ENCODE assay signal across 1 cellular context in genomic region chr17:37609170-37610040, GRCh38.
A peak's percentile ranks its signal among the peaks of the same experiment; 100 is the strongest.
TF ChIP-seq lines count a peak whose summit lies in the region.

TSS of gene SYNRG (minus strand) at chr17:37609418. CDS start at chr17:37609355, 63 bp downstream.

TF ChIP-seq in HepG2, 621 proteins besides CTCF, POLR2A, EP300 and RAD21 (continued from another document and continues in another):
- peak; percentile 90 for TF ChIP-seq ZNF431 (CRISPR knock-in tag; IDR thresholded peaks at IDR 0.05; ENCODE audit: borderline replicate concordance, low read depth)
- peak; percentile 63; the same call in 1 of the 2 replicates for TF ChIP-seq REPIN1 (CRISPR knock-in tag; IDR thresholded peaks at IDR 0.05; ENCODE audit: borderline replicate concordance, low read depth)
- no peak for TF ChIP-seq ZNF354B (CRISPR knock-in tag; IDR thresholded peaks at IDR 0.05)
- TF ChIP-seq ZNF772 (CRISPR knock-in tag; IDR thresholded peaks at IDR 0.05) = 0 out of 2 replicates have a peak, but pooled peaks have one; percentile 22
- TF ChIP-seq ZNF343 (CRISPR knock-in tag; IDR thresholded peaks at IDR 0.05) = peak; percentile 64; the same call in 1 of the 2 replicates
- peak; percentile 50; the same call in 1 of the 2 replicates for TF ChIP-seq JUND (CRISPR knock-in tag; IDR thresholded peaks at IDR 0.05)
- no peak for TF ChIP-seq ZNF652 (CRISPR knock-in tag; IDR thresholded peaks at IDR 0.05; ENCODE audit: borderline replicate concordance, low read depth)
- no peak for TF ChIP-seq ZNF496 (CRISPR knock-in tag; IDR thresholded peaks at IDR 0.05; ENCODE audit: insufficient replicate concordance)
- no peak for TF ChIP-seq SOX13 (IDR thresholded peaks at IDR 0.05)
- TF ChIP-seq SOX13 (CRISPR knock-in tag; conservative IDR thresholded peaks at IDR 0.05 in 1 of 2, IDR thresholded peaks at IDR 0.05 in 1 of 2) = peak in 1 of 2 experiments; percentile 47; a peak in 1 of 4 replicates
- peak; percentile 91 for TF ChIP-seq ZFX (CRISPR knock-in tag; IDR thresholded peaks at IDR 0.05; ENCODE audit: low read depth)
- TF ChIP-seq NFKB2 (CRISPR knock-in tag; IDR thresholded peaks at IDR 0.05; ENCODE audit: borderline replicate concordance) = peak; percentile 72
- TF ChIP-seq GATA4 (IDR thresholded peaks at IDR 0.05; ENCODE audit: borderline replicate concordance, low read depth) = peak; percentile 87
- peak; percentile 21; the same call in 1 of the 2 replicates for TF ChIP-seq ZNF503 (CRISPR knock-in tag; IDR thresholded peaks at IDR 0.05)
- TF ChIP-seq TBL1XR1 (IDR thresholded peaks at IDR 0.05; ENCODE audit: borderline replicate concordance, low read length, partially characterized antibody) = no peak
- TF ChIP-seq ARID4A (CRISPR knock-in tag; IDR thresholded peaks at IDR 0.05; ENCODE audit: borderline replicate concordance) = peak; percentile 97
- TF ChIP-seq TFDP2 (CRISPR knock-in tag; IDR thresholded peaks at IDR 0.05) = peak; percentile 74
- peak; percentile 64; the same call in 1 of the 2 replicates for TF ChIP-seq ZNF784 (CRISPR knock-in tag; IDR thresholded peaks at IDR 0.05; ENCODE audit: borderline replicate concordance)
- peak; percentile 96 for TF ChIP-seq FIP1L1 (IDR thresholded peaks at IDR 0.05; ENCODE audit: borderline replicate concordance, insufficient read depth, low read depth, low read length)
- TF ChIP-seq HMGXB3 (CRISPR knock-in tag; IDR thresholded peaks at IDR 0.05; ENCODE audit: borderline replicate concordance) = 0 out of 2 replicates have a peak, but pooled peaks have one; percentile 10
- peak; percentile 72; the same call in 1 of the 2 replicates for TF ChIP-seq RFXAP (CRISPR knock-in tag; IDR thresholded peaks at IDR 0.05; ENCODE audit: borderline replicate concordance)
- TF ChIP-seq ZBTB2 (CRISPR knock-in tag; IDR thresholded peaks at IDR 0.05; ENCODE audit: low read depth) = peak; percentile 82
- TF ChIP-seq REL (CRISPR knock-in tag; conservative IDR thresholded peaks at IDR 0.05) = peak; percentile 73
- TF ChIP-seq ELK4 (CRISPR knock-in tag; IDR thresholded peaks at IDR 0.05; ENCODE audit: borderline replicate concordance) = no peak
- TF ChIP-seq KLF9 (CRISPR knock-in tag; IDR thresholded peaks at IDR 0.05; ENCODE audit: low read depth) = no peak
- TF ChIP-seq MAFG (CRISPR knock-in tag; IDR thresholded peaks at IDR 0.05) = no peak
- TF ChIP-seq SP5 (CRISPR knock-in tag; IDR thresholded peaks at IDR 0.05; ENCODE audit: borderline replicate concordance, low read depth) = peak; percentile 73; the same call in 1 of the 2 replicates
- peak; percentile 56; the same call in 1 of the 2 replicates for TF ChIP-seq DMAP1 (CRISPR knock-in tag; IDR thresholded peaks at IDR 0.05)
- TF ChIP-seq MED1 (CRISPR knock-in tag; IDR thresholded peaks at IDR 0.05) = peak; percentile 68
- TF ChIP-seq GFI1 (CRISPR knock-in tag; IDR thresholded peaks at IDR 0.05; ENCODE audit: borderline replicate concordance) = peak; percentile 43; the same call in 1 of the 2 replicates
- TF ChIP-seq ZNF501 (CRISPR knock-in tag; IDR thresholded peaks at IDR 0.05) = peak; percentile 77
- no peak for TF ChIP-seq ZNF605 (CRISPR knock-in tag; IDR thresholded peaks at IDR 0.05)
- TF ChIP-seq ZNF709 (CRISPR knock-in tag; IDR thresholded peaks at IDR 0.05) = peak; percentile 53; the same call in 1 of the 2 replicates
- peak; percentile 86 for TF ChIP-seq ZFY (CRISPR knock-in tag; IDR thresholded peaks at IDR 0.05)
- no peak for TF ChIP-seq PAF1 (CRISPR knock-in tag; IDR thresholded peaks at IDR 0.05)
- no peak for TF ChIP-seq ZNF10 (CRISPR knock-in tag; IDR thresholded peaks at IDR 0.05; ENCODE audit: borderline replicate concordance, low read depth)
- TF ChIP-seq ZBTB43 (CRISPR knock-in tag; conservative IDR thresholded peaks at IDR 0.05) = peak; percentile 49; the same call in 1 of the 2 replicates
- TF ChIP-seq TAF15 (IDR thresholded peaks at IDR 0.05; ENCODE audit: low read depth, low read length, poor library complexity, severe bottlenecking) = peak; percentile 94
- peak; percentile 80 for TF ChIP-seq PHF5A (CRISPR knock-in tag; IDR thresholded peaks at IDR 0.05; ENCODE audit: low read depth, unreplicated experiment)
- TF ChIP-seq ZBTB8A (CRISPR knock-in tag; IDR thresholded peaks at IDR 0.05; ENCODE audit: borderline replicate concordance, low read depth) = no peak; the same call in 1 of the 2 replicates
- TF ChIP-seq YEATS2 (CRISPR knock-in tag; IDR thresholded peaks at IDR 0.05; ENCODE audit: borderline replicate concordance) = 0 out of 2 replicates have a peak, but pooled peaks have one; percentile 25
- no peak for TF ChIP-seq ATRX (CRISPR knock-in tag; IDR thresholded peaks at IDR 0.05; ENCODE audit: borderline replicate concordance)
- TF ChIP-seq TMF1 (CRISPR knock-in tag; IDR thresholded peaks at IDR 0.05; ENCODE audit: low read depth) = peak; percentile 73; the same call in 1 of the 2 replicates
- no peak for TF ChIP-seq EEA1 (CRISPR knock-in tag; IDR thresholded peaks at IDR 0.05; ENCODE audit: borderline replicate concordance)
- 0 out of 2 replicates have a peak, but pooled peaks have one; percentile 34 for TF ChIP-seq ZNF550 (CRISPR knock-in tag; IDR thresholded peaks at IDR 0.05; ENCODE audit: borderline replicate concordance)
- no peak for TF ChIP-seq KDM6A (CRISPR knock-in tag; IDR thresholded peaks at IDR 0.05; ENCODE audit: low read depth)
- no peak for TF ChIP-seq GTF3A (CRISPR knock-in tag; conservative IDR thresholded peaks at IDR 0.05)
- TF ChIP-seq ERF (CRISPR knock-in tag; IDR thresholded peaks at IDR 0.05) = peak; percentile 89
